Comparison of ENCODE assay signal across 12 cellular contexts in the genomic region with DNA sequence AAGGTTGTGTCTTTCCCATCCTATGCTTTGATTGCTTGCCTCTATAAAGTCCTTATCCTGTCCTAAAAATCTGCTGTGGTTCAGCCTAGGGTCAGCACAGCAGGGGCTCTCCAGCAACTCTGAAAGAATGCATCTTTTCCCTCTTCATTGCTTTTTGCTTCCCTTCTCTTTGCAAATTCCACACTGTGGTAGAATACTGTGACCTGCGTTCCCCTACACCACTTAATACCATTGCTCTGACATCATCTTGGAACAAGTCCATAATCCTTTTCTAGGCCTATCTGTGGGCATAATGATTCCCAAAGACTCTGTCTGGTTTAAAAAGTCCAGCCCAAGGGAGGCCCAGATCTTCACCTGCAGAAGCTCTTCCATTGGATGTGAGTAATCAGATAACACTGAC.
A peak's percentile ranks its signal among the peaks of the same experiment; 100 is the strongest.
DNase-seq lines count a peak whose midpoint lies in the region; ATAC-seq and TF ChIP-seq lines count a peak whose summit lies in the region.
"Had no signal": no experiment of that assay in that cellular context is flagged by ENCODE, and none has a peak within 500 bp of the region (broad histone marks: within the 10 kb centered on the region; RNA-seq: fewer than 3 reads in every experiment).

No MANE protein-coding gene starts in this region.

- H3K27ac ChIP-seq in AG04450 (ENCODE audit: low read depth, low read length) (peak overlapping the region; percentile 58), IMR-90 (ENCODE audit: insufficient read depth, low read length) (no peak overlapping the region), coronary artery (peak overlapping the region; percentile 44 to 79)
- H3K27ac ChIP-seq: epithelial cell of prostate had no signal

- dilution Hi-C loops in IMR-90 (cut with HindIII; ENCODE audit: low sequenced_read_pairs, unreplicated experiment), result no loop called here

- no peaks in the 10 kb centered on the region for H3K9me3 ChIP-seq in AG04450 (ENCODE audit: control insufficient read depth, insufficient read depth, low read length)
- H3K9me3 ChIP-seq in IMR-90 (ENCODE audit: control insufficient read depth, insufficient read depth, low read length), result no peaks in the 10 kb centered on the region

- H4K91ac ChIP-seq in IMR-90 (ENCODE audit: insufficient read depth, low read depth, low read length), result 0 out of 2 replicates have a peak overlapping the region, but pooled peaks have one; percentile 16

- peaks cover 3% of the 10 kb centered on the region for H3K9me3 Mint-ChIP-seq in mesothelial cell of epicardium

- CTCF ChIA-PET in AG04450 (lab: Charles Lee), result interaction anchor here (0.9 to 1.6 kb wide), 2 partner anchors 14 to 243 kb away, joined by 3 to 9 read pairs; no protein-coding TSS in a partner anchor
- CTCF ChIA-PET in IMR-90 (lab: Yijun Ruan, JAX), result interaction anchor here (0.6 to 1.2 kb wide), 2 partner anchors 74 to 324 kb away, joined by 3 to 4 read pairs; no protein-coding TSS in a partner anchor

- H2BK15ac ChIP-seq in IMR-90 (ENCODE audit: low read depth, low read length), result no peak overlapping the region

- peak overlapping the region; percentile 46 for H3K4ac ChIP-seq in IMR-90 (ENCODE audit: low read depth, low read length)

- no CpG with 5 or more reads among the region's 1 CpG for WGBS in IMR-90 (ENCODE audit: extremely low coverage in 2 of 2, insufficient read length in 1 of 2), 2 experiments

- no peak overlapping the region for H3K56ac ChIP-seq in IMR-90 (ENCODE audit: extremely low read depth, insufficient read depth, low read length)

- H3K23ac ChIP-seq in IMR-90 (ENCODE audit: low read depth, low read length), result no peak overlapping the region

- peaks cover 10% of the 10 kb centered on the region for H3K36me3 Mint-ChIP-seq in mesothelial cell of epicardium
- H3K36me3 Mint-ChIP-seq: CD8-positive, alpha-beta T cell had no signal

- H3K18ac ChIP-seq in IMR-90 (ENCODE audit: low read depth, low read length), result no peak overlapping the region

- H3K27me3 ChIP-seq in AG04450 (ENCODE audit: control insufficient read depth, insufficient read depth, low read length) (no peaks in the 10 kb centered on the region), IMR-90 (ENCODE audit: control insufficient read depth, insufficient read depth, low read length) (no peaks in the 10 kb centered on the region)

- DNase-seq in AG04450 (ENCODE audit: low read depth, low spot score) (peak; percentile 60), IMR-90 (peak; percentile 88), coronary artery (ENCODE audit: low spot score) (no peak), mesothelial cell of epicardium (ENCODE audit: low spot score in 2 of 2, unreplicated experiment in 2 of 2) (no peak), T-helper 9 cell (no peak), posterior vena cava (ENCODE audit: low spot score) (no peak)
- DNase-seq in NK-92 treated with Interleukin-12 subunit alpha and Interleukin-12 subunit beta, amount 100 ng/mL, for 24 hours (lab: John Stamatoyannopoulos, UW), result no peak
- DNase-seq: activated effector memory CD4-positive, alpha-beta T cell treated with anti-CD3 and anti-CD28 coated beads, Interleukin-2, amount 50 U/mL, for 16 hours; CD8-positive, alpha-beta T cell; stimulated activated naive CD8-positive, alpha-beta T cell treated with anti-CD3 and anti-CD28 coated beads, Interleukin-15, Interleukin-2, amounts not matched to agents 100 U/mL and 50 U/mL, for 24 hours had no signal

- peaks cover 8% of the 10 kb centered on the region; the same call in 1 of the 2 replicates for H4K20me1 ChIP-seq in IMR-90 (ENCODE audit: insufficient read depth, low read length)

- H2AK5ac ChIP-seq in IMR-90 (ENCODE audit: low read depth, low read length), result 0 out of 2 replicates have a peak overlapping the region, but pooled peaks have one; percentile 24

- H3K79me1 ChIP-seq in IMR-90 (ENCODE audit: low read depth in 1 of 2, low read length in 2 of 2), result peaks cover 3 to 5% of the 10 kb centered on the region in 2 experiments; a peak in 2 of 4 replicates

- H4K5ac ChIP-seq in IMR-90 (ENCODE audit: low read depth, low read length), result no peak overlapping the region

- H3K14ac ChIP-seq in IMR-90 (replicated peaks; ENCODE audit: low read depth, low read length), result peak overlapping the region; percentile 60; the same call in 1 of the 2 replicates

- H3K4me1 ChIP-seq in IMR-90 (ENCODE audit: control insufficient read depth, insufficient read depth, low read length), result peaks cover 13% of the 10 kb centered on the region

- TF ChIP-seq POLR2A in IMR-90 (IDR thresholded peaks at IDR 0.05; ENCODE audit: low read depth, low read length), result no peak

- in situ Hi-C loops in IMR-90 (cut with MboI; ENCODE audit: low sequenced_read_pairs), result no loop called here

- ATAC-seq in IMR-90 (ENCODE audit: low read depth) (peak; percentile 84), GM19397 (IDR thresholded peaks at IDR 0.05; ENCODE audit: unreplicated experiment) (no peak)
- ATAC-seq: CD8-positive, alpha-beta T cell; stimulated activated naive CD8-positive, alpha-beta T cell treated with anti-CD3 and anti-CD28 coated beads, Interleukin-15, Interleukin-2, amounts not matched to agents 100 U/mL and 50 U/mL, for 24 hours had no signal

- H3K27ac Mint-ChIP-seq in mesothelial cell of epicardium, result peak overlapping the region; percentile 88
- H3K27ac Mint-ChIP-seq: CD8-positive, alpha-beta T cell had no signal

- H2BK5ac ChIP-seq in IMR-90 (ENCODE audit: low read depth, low read length, poor library complexity, severe bottlenecking), result no peak overlapping the region

- no peak overlapping the region for H3K4me2 ChIP-seq in IMR-90 (ENCODE audit: low read depth, low read length)

- H3K9ac ChIP-seq in IMR-90 (ENCODE audit: low read depth, low read length), result no peak overlapping the region

- peaks cover 18% of the 10 kb centered on the region for H3K4me1 Mint-ChIP-seq in mesothelial cell of epicardium

- TF ChIP-seq RAD21 in IMR-90 (IDR thresholded peaks at IDR 0.05; ENCODE audit: low read length), result no peak

- TF ChIP-seq CTCF in AG04450 (IDR thresholded peaks at IDR 0.05; ENCODE audit: low read depth, low read length) (no peak), IMR-90 (conservative IDR thresholded peaks at IDR 0.05; ENCODE audit: low read depth, low read length) (no peak), coronary artery (IDR thresholded peaks at IDR 0.05) (no peak), mesothelial cell of epicardium (IDR thresholded peaks at IDR 0.05; ENCODE audit: unreplicated experiment) (no peak)

- no peak overlapping the region for H2AFZ ChIP-seq in IMR-90 (replicated peaks; ENCODE audit: low read length, poor library complexity)

- H3K4me3 ChIP-seq in AG04450 (ENCODE audit: low read depth, low read length), result no peak overlapping the region
- no peak overlapping the region for H3K4me3 ChIP-seq in IMR-90 (ENCODE audit: insufficient read depth, low read depth, low read length)
- H3K4me3 ChIP-seq in coronary artery, result no peak overlapping the region

- peaks cover 9% of the 10 kb centered on the region for H3K36me3 ChIP-seq in IMR-90 (ENCODE audit: control insufficient read depth, insufficient read depth, low read length)

- no peak overlapping the region for H3K4me3 Mint-ChIP-seq in mesothelial cell of epicardium
- H3K4me3 Mint-ChIP-seq: CD8-positive, alpha-beta T cell had no signal

- H4K8ac ChIP-seq in IMR-90 (ENCODE audit: low read depth in 2 of 2, low read length in 2 of 2), result no peak overlapping the region

- H2AK9ac ChIP-seq in IMR-90 (replicated peaks; ENCODE audit: low read depth, low read length, poor library complexity), result no peak overlapping the region

- POLR2A ChIA-PET in AG04450 (lab: Yijun Ruan, JAX), result interaction anchor here (0.6 kb wide), 1 partner anchor 13 kb away, joined by 3 read pairs; no protein-coding TSS in a partner anchor
- POLR2A ChIA-PET in IMR-90 (lab: Charles Lee; ENCODE audit: unreplicated experiment), result no interaction called here

- intact Hi-C loops in IMR-90 (cut with micrococcal nuclease) (no loop called here), posterior vena cava (cut with DNase I) (no loop called here)

- peak overlapping the region; percentile 54; the same call in 1 of the 2 replicates for H2BK20ac ChIP-seq in IMR-90 (ENCODE audit: low read depth, low read length)

- H3K9me1 ChIP-seq in IMR-90 (ENCODE audit: insufficient read depth, low read length), result peaks cover 8% of the 10 kb centered on the region; the same call in 1 of the 2 replicates

- H2BK120ac ChIP-seq in IMR-90 (ENCODE audit: low read depth, low read length), result no peak overlapping the region

- BruUV-seq in IMR-90 (replicated peaks; lab: Mats Ljungman, UMichigan), result no TSS peak

- H3K27me3 Mint-ChIP-seq in mesothelial cell of epicardium (ENCODE audit: low read depth), result no peaks in the 10 kb centered on the region

TF ChIP-seq in IMR-90, 13 proteins besides CTCF, POLR2A, EP300 and RAD21 (continues in another document):
- TF ChIP-seq FOS (IDR thresholded peaks at IDR 0.05; ENCODE audit: low read depth, low read length) (no peak), MXI1 (IDR thresholded peaks at IDR 0.05; ENCODE audit: borderline replicate concordance, low read depth, low read length) (no peak), SMC3 (IDR thresholded peaks at IDR 0.05; ENCODE audit: low read depth, low read length) (no peak), MAFK (IDR thresholded peaks at IDR 0.05; ENCODE audit: low read depth, low read length) (no peak), RCOR1 (IDR thresholded peaks at IDR 0.05; ENCODE audit: insufficient replicate concordance, low read length) (no peak), CHD1 (IDR thresholded peaks at IDR 0.05; ENCODE audit: low read depth, low read length) (no peak), RFX5 (IDR thresholded peaks at IDR 0.05; ENCODE audit: low read depth, low read length) (no peak), CEBPB (IDR thresholded peaks at IDR 0.05; ENCODE audit: low read depth, low read length) (no peak), BHLHE40 (IDR thresholded peaks at IDR 0.05; ENCODE audit: low read depth, low read length) (no peak), NFE2L2 (IDR thresholded peaks at IDR 0.05; ENCODE audit: low read depth, low read length) (no peak)
- TF ChIP-seq, protein P1, sequence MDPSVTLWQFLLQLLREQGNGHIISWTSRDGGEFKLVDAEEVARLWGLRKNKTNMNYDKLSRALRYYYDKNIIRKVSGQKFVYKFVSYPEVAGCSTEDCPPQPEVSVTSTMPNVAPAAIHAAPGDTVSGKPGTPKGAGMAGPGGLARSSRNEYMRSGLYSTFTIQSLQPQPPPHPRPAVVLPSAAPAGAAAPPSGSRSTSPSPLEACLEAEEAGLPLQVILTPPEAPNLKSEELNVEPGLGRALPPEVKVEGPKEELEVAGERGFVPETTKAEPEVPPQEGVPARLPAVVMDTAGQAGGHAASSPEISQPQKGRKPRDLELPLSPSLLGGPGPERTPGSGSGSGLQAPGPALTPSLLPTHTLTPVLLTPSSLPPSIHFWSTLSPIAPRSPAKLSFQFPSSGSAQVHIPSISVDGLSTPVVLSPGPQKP (IDR thresholded peaks at IDR 0.05; ENCODE audit: borderline replicate concordance, low read depth, low read length), result no peak

Comparison
In these comparisons a context has a peak if more than half of its experiments do, and no peak if none do; other contexts are left out.
1. DNase-seq: peak in AG04450 (single experiment) and IMR-90 (single experiment); none in coronary artery (single experiment), mesothelial cell of epicardium (0 of 2), NK-92 treated with Interleukin-12 subunit alpha and Interleukin-12 subunit beta, amount 100 ng/mL, for 24 hours (single experiment), T-helper 9 cell (single experiment) and posterior vena cava (single experiment).